In genomic region chr2:118834901-118835738, GRCh38 we compare ENCODE assay signal across 12 cellular contexts. TPM values are rescaled to one million over a fixed set of nuclear protein-coding genes. Genes with fewer than 3 reads are reported as not detected.
DNase-seq lines count a peak whose midpoint lies in the region; ATAC-seq and TF ChIP-seq lines count a peak whose summit lies in the region.
"Had no signal": no experiment of that assay in that cellular context is flagged by ENCODE, and none has a peak within 500 bp of the region (broad histone marks: within the 10 kb centered on the region; RNA-seq: fewer than 3 reads in every experiment).

No MANE protein-coding gene starts in this region.

- no peak for ATAC-seq in natural killer cell treated with Interleukin-12 subunit alpha and Interleukin-12 subunit beta and Interleukin-15 and Interleukin-18, amount 100 ng/mL, for 72 hours
- ATAC-seq in natural killer cell: no peak
- ATAC-seq: activated CD8-positive, alpha-beta T cell treated with anti-CD3 and anti-CD28 coated beads, Interleukin-2, amount 10 ng/mL, durations not matched to agents 7 days and 5 days had no signal

- H3K36me3 Mint-ChIP-seq in natural killer cell treated with Interleukin-12 subunit alpha and Interleukin-12 subunit beta and Interleukin-15 and Interleukin-18, amount 100 ng/mL, for 72 hours: no peaks in the 10 kb centered on the region
- no peaks in the 10 kb centered on the region for H3K36me3 Mint-ChIP-seq in natural killer cell

- no peaks in the 10 kb centered on the region for H3K36me3 ChIP-seq in effector memory CD4-positive, alpha-beta T cell (ENCODE audit: control insufficient read depth, insufficient read depth, low read length)
- H3K36me3 ChIP-seq in muscle layer of duodenum (ENCODE audit: control insufficient read depth in 1 of 2, insufficient read depth in 2 of 2, low read length in 2 of 2) (no peaks in the 10 kb centered on the region), vagina (no peaks in the 10 kb centered on the region)

- H3K27me3 ChIP-seq in effector memory CD4-positive, alpha-beta T cell (replicated peaks; ENCODE audit: control insufficient read depth, insufficient read depth, low read length, poor library complexity, severe bottlenecking): peaks cover 64% of the 10 kb centered on the region
- H3K27me3 ChIP-seq in muscle layer of duodenum (ENCODE audit: low read depth, low read length) (peaks cover 94% of the 10 kb centered on the region), vagina (peaks cover 13% of the 10 kb centered on the region)

- TF ChIP-seq POLR2A in vagina (IDR thresholded peaks at IDR 0.05): no peak

- H3K9me3 ChIP-seq in effector memory CD4-positive, alpha-beta T cell (ENCODE audit: control insufficient read depth, low read length): no peaks in the 10 kb centered on the region
- no peaks in the 10 kb centered on the region for H3K9me3 ChIP-seq in muscle layer of duodenum (ENCODE audit: control insufficient read depth in 1 of 2, low read length in 2 of 2)
- no peaks in the 10 kb centered on the region for H3K9me3 ChIP-seq in vagina

- peaks cover 49 to 66% of the 10 kb centered on the region in 2 donors for H3K27me3 Mint-ChIP-seq in natural killer cell treated with Interleukin-12 subunit alpha and Interleukin-12 subunit beta and Interleukin-15 and Interleukin-18, amount 100 ng/mL, for 72 hours
- H3K27me3 Mint-ChIP-seq in natural killer cell (ENCODE audit: low read depth in 2 of 2): peaks cover 73 to 78% of the 10 kb centered on the region in 2 donors

- intact Hi-C loops in natural killer cell (cut with micrococcal nuclease) (no loop called here), vagina (cut with DNase I) (no loop called here)

- no peak for TF ChIP-seq CTCF in natural killer cell (IDR thresholded peaks at IDR 0.05)
- no peak for TF ChIP-seq CTCF in vagina (IDR thresholded peaks at IDR 0.05)

- DNase-seq in natural killer cell treated with Interleukin-12 subunit alpha and Interleukin-12 subunit beta and Interleukin-15 and Interleukin-18, amount 100 ng/mL, for 72 hours (ENCODE audit: low spot score): no peak
- DNase-seq in natural killer cell (no peak), vagina (ENCODE audit: extremely low spot score in 2 of 2) (no peak), Kasumi-1 (lab: John Stamatoyannopoulos, UW) (no peak), NCI-H1930 (lab: John Stamatoyannopoulos, UW) (no peak), NCI-H2227 treated with DMSO at 0.1 percent for 48 hours (lab: John Stamatoyannopoulos, UW) (no peak)
- DNase-seq in effector memory CD4-positive, alpha-beta T cell: no peak
- DNase-seq: activated CD8-positive, alpha-beta T cell treated with anti-CD3 and anti-CD28 coated beads, Interleukin-2, amount 10 ng/mL, durations not matched to agents 7 days and 5 days; NCI-H1436 had no signal

- H3K27ac ChIP-seq in effector memory CD4-positive, alpha-beta T cell (ENCODE audit: insufficient read depth, low read length, poor library complexity, severe bottlenecking): no peak overlapping the region
- H3K27ac ChIP-seq in muscle layer of duodenum (ENCODE audit: low read length) (no peak overlapping the region), vagina (no peak overlapping the region)

- no peaks in the 10 kb centered on the region for H3K9me3 Mint-ChIP-seq in natural killer cell treated with Interleukin-12 subunit alpha and Interleukin-12 subunit beta and Interleukin-15 and Interleukin-18, amount 100 ng/mL, for 72 hours
- no peaks in the 10 kb centered on the region for H3K9me3 Mint-ChIP-seq in natural killer cell

- H3K4me1 ChIP-seq in effector memory CD4-positive, alpha-beta T cell (ENCODE audit: control insufficient read depth, insufficient read depth, low read length, poor library complexity, severe bottlenecking): no peaks in the 10 kb centered on the region
- H3K4me1 ChIP-seq in muscle layer of duodenum (ENCODE audit: control insufficient read depth in 1 of 2, insufficient read depth in 2 of 2, low read length in 2 of 2) (peaks cover 0 to 19% of the 10 kb centered on the region in 2 donors), vagina (peaks cover 18% of the 10 kb centered on the region)

- no peak overlapping the region for H3K27ac Mint-ChIP-seq in natural killer cell treated with Interleukin-12 subunit alpha and Interleukin-12 subunit beta and Interleukin-15 and Interleukin-18, amount 100 ng/mL, for 72 hours
- H3K27ac Mint-ChIP-seq in natural killer cell: no peak overlapping the region
- H3K27ac Mint-ChIP-seq: activated CD8-positive, alpha-beta T cell treated with anti-CD3 and anti-CD28 coated beads, Interleukin-2, amount 10 ng/mL, durations not matched to agents 7 days and 5 days had no signal

- peak overlapping the region; percentile 42 for H3K4me3 ChIP-seq in effector memory CD4-positive, alpha-beta T cell (ENCODE audit: insufficient read depth, low read depth, low read length, poor library complexity, severe bottlenecking)
- peak overlapping the region; percentile 7 to 65 for H3K4me3 ChIP-seq in muscle layer of duodenum (ENCODE audit: low read depth in 1 of 2, low read length in 2 of 2)
- peak overlapping the region; percentile 39 to 45 for H3K4me3 ChIP-seq in vagina

- H3K4me1 Mint-ChIP-seq in natural killer cell treated with Interleukin-12 subunit alpha and Interleukin-12 subunit beta and Interleukin-15 and Interleukin-18, amount 100 ng/mL, for 72 hours (ENCODE audit: low read depth in 2 of 2): peaks cover 0 to 3% of the 10 kb centered on the region in 2 donors
- H3K4me1 Mint-ChIP-seq in natural killer cell: peaks cover 0 to 14% of the 10 kb centered on the region in 2 donors

- H3K4me3 Mint-ChIP-seq in natural killer cell treated with Interleukin-12 subunit alpha and Interleukin-12 subunit beta and Interleukin-15 and Interleukin-18, amount 100 ng/mL, for 72 hours: peak overlapping the region; percentile 44
- H3K4me3 Mint-ChIP-seq in natural killer cell: no peak overlapping the region
- H3K4me3 Mint-ChIP-seq: activated CD8-positive, alpha-beta T cell treated with anti-CD3 and anti-CD28 coated beads, Interleukin-2, amount 10 ng/mL, durations not matched to agents 7 days and 5 days had no signal

RNA-seq across cellular contexts. Expression of gene EN1, which starts 12.3 kb away (rescaled TPM):
- not detected for total RNA-seq in natural killer cell treated with Interleukin-12 subunit alpha and Interleukin-12 subunit beta and Interleukin-15 and Interleukin-18, amount 100 ng/mL, for 72 hours
- not detected for total RNA-seq in natural killer cell
- total RNA-seq in vagina: not detected
- total RNA-seq: activated CD8-positive, alpha-beta T cell treated with anti-CD3 and anti-CD28 coated beads, Interleukin-2, amount 10 ng/mL, durations not matched to agents 7 days and 5 days; kidney epithelial cell; temporal lobe had no signal
